ENCODE assay signal across 20 cellular contexts in the genomic region with DNA sequence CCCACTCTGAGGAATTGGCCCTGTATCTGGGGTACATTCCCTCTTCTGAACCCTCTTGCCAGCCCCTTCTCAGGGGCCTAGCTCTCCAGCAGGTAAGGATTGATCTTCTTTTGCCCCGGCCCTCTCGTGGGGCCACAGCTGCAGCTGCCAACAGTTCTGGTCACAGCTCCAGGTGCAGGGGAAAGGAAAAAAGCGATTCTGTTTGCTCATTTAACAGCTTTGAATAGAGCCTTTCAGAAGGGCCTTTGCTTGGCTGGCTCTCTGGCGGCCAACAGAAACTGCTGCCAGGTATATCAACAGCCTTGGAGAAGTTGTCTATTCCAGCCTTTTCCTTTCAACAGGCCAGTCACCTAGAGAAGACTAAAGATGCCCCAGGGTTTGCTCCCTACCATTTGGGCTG. TPM values are rescaled to one million over a fixed set of nuclear protein-coding genes. Genes with fewer than 3 reads are reported as not detected.
A peak's percentile ranks its signal among the peaks of the same experiment; 100 is the strongest.
DNase-seq lines count a peak whose midpoint lies in the region; ATAC-seq, FAIRE-seq and TF ChIP-seq lines count a peak whose summit lies in the region.
"Had no signal": no experiment of that assay in that cellular context is flagged by ENCODE, and none has a peak within 500 bp of the region (broad histone marks: within the 10 kb centered on the region; RNA-seq: fewer than 3 reads in every experiment).

No MANE protein-coding gene starts in this region.

- H3K27me3 Mint-ChIP-seq in astrocyte (ENCODE audit: low read depth, unreplicated experiment) = peaks cover 61% of the 10 kb centered on the region
- peaks cover 0 to 9% of the 10 kb centered on the region in 2 donors for H3K27me3 Mint-ChIP-seq in stimulated activated naive B cell treated with anti-CD40 and anti-IgM and Interleukin-4, amounts not matched to agents 10 μg/mL and 1 μg/mL and 100 μg/mL, for 72 hours
- H3K27me3 Mint-ChIP-seq in activated CD4-positive, alpha-beta T cell treated with anti-CD3 and anti-CD28 coated beads for 36 hours = peaks cover 2% of the 10 kb centered on the region

- no peaks in the 10 kb centered on the region for H3K9me3 Mint-ChIP-seq in astrocyte (ENCODE audit: unreplicated experiment)
- no peaks in the 10 kb centered on the region for H3K9me3 Mint-ChIP-seq in stimulated activated naive B cell treated with anti-CD40 and anti-IgM and Interleukin-4, amounts not matched to agents 10 μg/mL and 1 μg/mL and 100 μg/mL, for 72 hours
- no peaks in the 10 kb centered on the region for H3K9me3 Mint-ChIP-seq in activated CD4-positive, alpha-beta T cell treated with anti-CD3 and anti-CD28 coated beads for 36 hours (ENCODE audit: low read depth)
- H3K9me3 Mint-ChIP-seq: activated CD4-positive, alpha-beta memory T cell treated with anti-CD3 and anti-CD28 coated beads for 36 hours; activated naive CD4-positive, alpha-beta T cell treated with anti-CD3 and anti-CD28 coated beads, Interleukin-2, amount 50 U/mL, for 24 hours; activated T-cell treated with anti-CD3 and anti-CD28 coated beads, Interleukin-2, amount 50 U/mL, for 4 hours; dendritic cell treated with granulocyte-macrophage colony-stimulating factor and Interleukin-4, amounts not matched to agents 40 ng/mL and 50 ng/mL, for 4 days had no signal

- intact Hi-C loops in activated CD4-positive, alpha-beta T cell treated with anti-CD3 and anti-CD28 coated beads for 36 hours (cut with DNase I, micrococcal nuclease) = no loop called here

- H3K4me1 ChIP-seq in astrocyte (ENCODE audit: insufficient read depth, low read length) = no peaks in the 10 kb centered on the region
- H3K4me1 ChIP-seq: psoas muscle had no signal

- peak in 2 of 3 experiments; percentile 41 to 73 for DNase-seq in NCI-H1417 (lab: John Stamatoyannopoulos, UW)
- DNase-seq in NCI-H1417 treated with DMSO at 0.1 percent for 48 hours (lab: John Stamatoyannopoulos, UW) = no peak
- DNase-seq in NCI-H2196 treated with DMSO at 0.1 percent for 48 hours (lab: John Stamatoyannopoulos, UW; ENCODE audit: unreplicated experiment) = peak; percentile 82
- DNase-seq in astrocyte (ENCODE audit: low read depth) = no peak
- no peak for DNase-seq in stimulated activated naive B cell treated with anti-CD40 and anti-IgM and Interleukin-4, amounts not matched to agents 10 μg/mL and 1 μg/mL and 100 μg/mL, for 72 hours
- DNase-seq in activated CD4-positive, alpha-beta T cell treated with anti-CD3 and anti-CD28 coated beads for 36 hours = no peak
- no peak for DNase-seq in NCI-H82 (lab: John Stamatoyannopoulos, UW)
- DNase-seq: activated CD4-positive, alpha-beta memory T cell treated with anti-CD3 and anti-CD28 coated beads for 36 hours; activated T-cell treated with anti-CD3 and anti-CD28 coated beads, Interleukin-2, amount 50 U/mL, for 4 hours; BE2C; foreskin fibroblast; NCI-H2171 treated with DMSO at 0.1 percent for 48 hours; psoas muscle; small intestine; stimulated activated CD4-positive, alpha-beta T cell treated with anti-CD3 and anti-CD28 coated beads, Interleukin-4, amount 100 ng/mL, for 24 hours had no signal

- CTCF ChIA-PET in activated CD4-positive, alpha-beta T cell treated with anti-CD3 and anti-CD28 coated beads for 36 hours (lab: Charles Lee) = interaction anchor here (0.7 kb wide), 1 partner anchor 8 kb away, joined by 3 read pairs; no protein-coding TSS in a partner anchor

- POLR2A ChIA-PET in activated CD4-positive, alpha-beta T cell treated with anti-CD3 and anti-CD28 coated beads for 36 hours (lab: Charles Lee) = no interaction called here

- ATAC-seq in stimulated activated naive B cell treated with anti-CD40 and anti-IgM and Interleukin-4, amounts not matched to agents 10 μg/mL and 1 μg/mL and 100 μg/mL, for 72 hours (replicated peaks) = no peak
- no peak for ATAC-seq in SK-N-SH treated with all-trans-retinoic acid at 6 μM for 48 hours
- ATAC-seq in activated CD4-positive, alpha-beta T cell treated with anti-CD3 and anti-CD28 coated beads for 36 hours = no peak
- ATAC-seq: activated T-cell treated with anti-CD3 and anti-CD28 coated beads, Interleukin-2, amount 50 U/mL, for 4 hours; psoas muscle; Right ventricle myocardium inferior had no signal

- peak overlapping the region; percentile 47 for H3K27ac Mint-ChIP-seq in astrocyte (ENCODE audit: unreplicated experiment)
- no peak overlapping the region for H3K27ac Mint-ChIP-seq in stimulated activated naive B cell treated with anti-CD40 and anti-IgM and Interleukin-4, amounts not matched to agents 10 μg/mL and 1 μg/mL and 100 μg/mL, for 72 hours
- no peak overlapping the region for H3K27ac Mint-ChIP-seq in activated CD4-positive, alpha-beta T cell treated with anti-CD3 and anti-CD28 coated beads for 36 hours
- H3K27ac Mint-ChIP-seq: activated CD4-positive, alpha-beta memory T cell treated with anti-CD3 and anti-CD28 coated beads for 36 hours; activated naive CD4-positive, alpha-beta T cell treated with anti-CD3 and anti-CD28 coated beads, Interleukin-2, amount 50 U/mL, for 24 hours; dendritic cell treated with granulocyte-macrophage colony-stimulating factor and Interleukin-4, amounts not matched to agents 40 ng/mL and 50 ng/mL, for 4 days had no signal

- H3K9ac ChIP-seq in astrocyte (ENCODE audit: low read length) = no peak overlapping the region

- H2AFZ ChIP-seq in astrocyte (ENCODE audit: low read depth, low read length) = no peak overlapping the region

- TF ChIP-seq CTCF in astrocyte (IDR thresholded peaks at IDR 0.05; ENCODE audit: insufficient read depth, low read depth, low read length) = no peak

- no peak overlapping the region for H3K27ac ChIP-seq in astrocyte (ENCODE audit: low read depth, low read length)
- H3K27ac ChIP-seq: 22Rv1, psoas muscle had no signal

- no peak overlapping the region for H3K4me3 ChIP-seq in astrocyte (ENCODE audit: insufficient read depth, low read depth, low read length)
- H3K4me3 ChIP-seq: psoas muscle had no signal

- H3K4me1 Mint-ChIP-seq in astrocyte (ENCODE audit: low read depth, unreplicated experiment) = peaks cover 3% of the 10 kb centered on the region
- peaks cover 5 to 13% of the 10 kb centered on the region in 2 donors for H3K4me1 Mint-ChIP-seq in stimulated activated naive B cell treated with anti-CD40 and anti-IgM and Interleukin-4, amounts not matched to agents 10 μg/mL and 1 μg/mL and 100 μg/mL, for 72 hours
- H3K4me1 Mint-ChIP-seq in activated CD4-positive, alpha-beta T cell treated with anti-CD3 and anti-CD28 coated beads for 36 hours = no peaks in the 10 kb centered on the region
- H3K4me1 Mint-ChIP-seq: activated naive CD4-positive, alpha-beta T cell treated with anti-CD3 and anti-CD28 coated beads, Interleukin-2, amount 50 U/mL, for 24 hours had no signal

- peaks cover 19% of the 10 kb centered on the region for H3K27me3 ChIP-seq in astrocyte (ENCODE audit: insufficient read depth, low read length)
- H3K27me3 ChIP-seq: BE2C had no signal

- no peaks in the 10 kb centered on the region for H4K20me1 ChIP-seq in astrocyte (ENCODE audit: insufficient read depth, low read length)

- no peak for FAIRE-seq in astrocyte (lab: Jason Lieb, UNC)
- FAIRE-seq: small intestine had no signal

- H3K9me3 ChIP-seq in astrocyte (ENCODE audit: insufficient read depth, low read depth, low read length) = no peaks in the 10 kb centered on the region
- H3K9me3 ChIP-seq: BE2C, psoas muscle had no signal

- H3K36me3 Mint-ChIP-seq in astrocyte (ENCODE audit: low read depth, unreplicated experiment) = peaks cover 2% of the 10 kb centered on the region
- H3K36me3 Mint-ChIP-seq in stimulated activated naive B cell treated with anti-CD40 and anti-IgM and Interleukin-4, amounts not matched to agents 10 μg/mL and 1 μg/mL and 100 μg/mL, for 72 hours = no peaks in the 10 kb centered on the region
- H3K36me3 Mint-ChIP-seq in activated CD4-positive, alpha-beta T cell treated with anti-CD3 and anti-CD28 coated beads for 36 hours (ENCODE audit: low read depth) = no peaks in the 10 kb centered on the region
- H3K36me3 Mint-ChIP-seq: activated CD4-positive, alpha-beta memory T cell treated with anti-CD3 and anti-CD28 coated beads for 36 hours; activated naive CD4-positive, alpha-beta T cell treated with anti-CD3 and anti-CD28 coated beads, Interleukin-2, amount 50 U/mL, for 24 hours had no signal

- H3K79me2 ChIP-seq in astrocyte (ENCODE audit: insufficient read depth, low read length) = no peaks in the 10 kb centered on the region

- H3K4me3 Mint-ChIP-seq in astrocyte (ENCODE audit: unreplicated experiment) = no peak overlapping the region
- H3K4me3 Mint-ChIP-seq in stimulated activated naive B cell treated with anti-CD40 and anti-IgM and Interleukin-4, amounts not matched to agents 10 μg/mL and 1 μg/mL and 100 μg/mL, for 72 hours = no peak overlapping the region
- no peak overlapping the region for H3K4me3 Mint-ChIP-seq in activated CD4-positive, alpha-beta T cell treated with anti-CD3 and anti-CD28 coated beads for 36 hours
- H3K4me3 Mint-ChIP-seq: activated CD4-positive, alpha-beta memory T cell treated with anti-CD3 and anti-CD28 coated beads for 36 hours; activated naive CD4-positive, alpha-beta T cell treated with anti-CD3 and anti-CD28 coated beads, Interleukin-2, amount 50 U/mL, for 24 hours; activated T-cell treated with anti-CD3 and anti-CD28 coated beads, Interleukin-2, amount 50 U/mL, for 4 hours; dendritic cell treated with granulocyte-macrophage colony-stimulating factor and Interleukin-4, amounts not matched to agents 40 ng/mL and 50 ng/mL, for 4 days had no signal

- H3K36me3 ChIP-seq in astrocyte (ENCODE audit: insufficient read depth, low read length) = no peaks in the 10 kb centered on the region
- H3K36me3 ChIP-seq: BE2C had no signal

- no peak overlapping the region for H3K4me2 ChIP-seq in astrocyte (ENCODE audit: low read length)

TF ChIP-seq in SK-N-SH treated with all-trans-retinoic acid at 6 μM for 48 hours, 23 proteins besides CTCF, POLR2A, EP300 and RAD21:
- TF ChIP-seq ZNF8 (CRISPR knock-in tag; IDR thresholded peaks at IDR 0.05) (no peak), SNAI2 (CRISPR knock-in tag; IDR thresholded peaks at IDR 0.05) (no peak), ESRRG (CRISPR knock-in tag; IDR thresholded peaks at IDR 0.05) (no peak), BACH2 (CRISPR knock-in tag; IDR thresholded peaks at IDR 0.05; ENCODE audit: borderline replicate concordance) (no peak)
- TF ChIP-seq, protein P1, sequence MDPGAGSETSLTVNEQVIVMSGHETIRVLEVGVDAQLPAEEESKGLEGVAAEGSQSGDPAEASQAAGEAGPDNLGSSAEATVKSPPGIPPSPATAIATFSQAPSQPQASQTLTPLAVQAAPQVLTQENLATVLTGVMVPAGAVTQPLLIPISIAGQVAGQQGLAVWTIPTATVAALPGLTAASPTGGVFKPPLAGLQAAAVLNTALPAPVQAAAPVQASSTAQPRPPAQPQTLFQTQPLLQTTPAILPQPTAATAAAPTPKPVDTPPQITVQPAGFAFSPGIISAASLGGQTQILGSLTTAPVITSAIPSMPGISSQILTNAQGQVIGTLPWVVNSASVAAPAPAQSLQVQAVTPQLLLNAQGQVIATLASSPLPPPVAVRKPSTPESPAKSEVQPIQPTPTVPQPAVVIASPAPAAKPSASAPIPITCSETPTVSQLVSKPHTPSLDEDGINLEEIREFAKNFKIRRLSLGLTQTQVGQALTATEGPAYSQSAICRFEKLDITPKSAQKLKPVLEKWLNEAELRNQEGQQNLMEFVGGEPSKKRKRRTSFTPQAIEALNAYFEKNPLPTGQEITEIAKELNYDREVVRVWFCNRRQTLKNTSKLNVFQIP (CRISPR knock-in tag; IDR thresholded peaks at IDR 0.05; ENCODE audit: borderline replicate concordance, low read depth) = no peak

RNA-seq across cellular contexts. Expression of gene FMOD, which starts 16.1 kb away (rescaled TPM):
- not detected in 2 replicates for total RNA-seq in astrocyte
- under 1 TPM; 0.87 to 0.98 TPM for total RNA-seq in activated CD4-positive, alpha-beta T cell treated with anti-CD3 and anti-CD28 coated beads for 36 hours

Comparison
In these comparisons a context has a peak if more than half of its experiments do, and no peak if none do; other contexts are left out.
1. DNase-seq: peak in NCI-H1417 (2 of 3) and NCI-H2196 treated with DMSO at 0.1 percent for 48 hours (single experiment); none in NCI-H1417 treated with DMSO at 0.1 percent for 48 hours (single experiment), astrocyte (single experiment), stimulated activated naive B cell treated with anti-CD40 and anti-IgM and Interleukin-4, amounts not matched to agents 10 μg/mL and 1 μg/mL and 100 μg/mL, for 72 hours (single experiment), activated CD4-positive, alpha-beta T cell treated with anti-CD3 and anti-CD28 coated beads for 36 hours (single experiment) and NCI-H82 (single experiment).